In genomic region chr9:131608469-131609115, GRCh38 we compare ENCODE assay signal across 8 cellular contexts.
DNase-seq lines count a peak whose midpoint lies in the region; ATAC-seq and TF ChIP-seq lines count a peak whose summit lies in the region.

No MANE protein-coding gene starts in this region.

- TF ChIP-seq CTCF in cardiac fibroblast (IDR thresholded peaks at IDR 0.05; ENCODE audit: low read depth, low read length), result no peak

- peak overlapping the region; percentile 61 for H3K9ac ChIP-seq in HUES6 (ENCODE audit: low read length)
- H3K9ac ChIP-seq in stomach smooth muscle (ENCODE audit: low read length in 2 of 2), result peak overlapping the region; percentile 19 to 60

- peaks cover 43% of the 10 kb centered on the region for H3K36me3 ChIP-seq in HUES6 (ENCODE audit: control insufficient read depth, insufficient read depth, low read length)
- peaks cover 13 to 18% of the 10 kb centered on the region in 2 donors for H3K36me3 ChIP-seq in stomach smooth muscle (ENCODE audit: control insufficient read depth in 2 of 2, insufficient read depth in 2 of 2, low read length in 2 of 2)

- H3K4me1 ChIP-seq in HUES6 (ENCODE audit: control insufficient read depth, insufficient read depth, low read length), result peaks cover 31% of the 10 kb centered on the region
- peaks cover 48% of the 10 kb centered on the region for H3K4me1 ChIP-seq in stomach smooth muscle (ENCODE audit: control insufficient read depth, insufficient read depth, low read length)

- H3K27ac ChIP-seq in HUES6 (ENCODE audit: low read depth, low read length), result peak overlapping the region; percentile 60
- peak overlapping the region; percentile 75 for H3K27ac ChIP-seq in stomach smooth muscle (ENCODE audit: low read length)

- H3K9me3 ChIP-seq in HUES6 (ENCODE audit: control insufficient read depth, insufficient read depth, low read depth, low read length) (no peaks in the 10 kb centered on the region), stomach smooth muscle (ENCODE audit: control insufficient read depth in 2 of 2, low read length in 2 of 2) (no peaks in the 10 kb centered on the region)

- ATAC-seq in HG02642 (IDR thresholded peaks at IDR 0.05; ENCODE audit: poor library complexity, unreplicated experiment), result no peak

- DNase-seq in cardiac fibroblast (ENCODE audit: low read depth in 2 of 2) (peak; percentile 88 to 92), inferior parietal cortex (ENCODE audit: extremely low spot score) (peak; percentile 59), germinal center (ENCODE audit: low spot score) (no peak), SHP77 (lab: John Stamatoyannopoulos, UW) (no peak), NCI-H1105 (lab: John Stamatoyannopoulos, UW) (no peak)

- H3K4me3 ChIP-seq in HUES6 (ENCODE audit: low read depth, low read length) (peak overlapping the region; percentile 6; the same call in 1 of the 2 replicates), cardiac fibroblast (replicated peaks in 1 of 2; ENCODE audit: low read depth in 2 of 2, low read length in 2 of 2) (peak overlapping the region in 1 of 2 donors; percentile 19), stomach smooth muscle (ENCODE audit: low read length in 2 of 2) (peak overlapping the region; percentile 45 to 65)

- H3K27me3 ChIP-seq in HUES6 (ENCODE audit: control insufficient read depth, insufficient read depth, low read length) (no peaks in the 10 kb centered on the region), stomach smooth muscle (ENCODE audit: control insufficient read depth in 1 of 2, insufficient read depth in 2 of 2, low read length in 2 of 2) (no peaks in the 10 kb centered on the region)

Comparison
In these comparisons a context has a peak if more than half of its experiments do, and no peak if none do; other contexts are left out.
1. DNase-seq: peak in cardiac fibroblast (2 of 2) and inferior parietal cortex (single experiment); none in germinal center (single experiment), SHP77 (0 of 2) and NCI-H1105 (single experiment).